8 cellular contexts compared by ENCODE assay signal in genomic region chr19:575527-576506, GRCh38. TPM values are rescaled to one million over a fixed set of nuclear protein-coding genes. Genes with fewer than 3 reads are reported as not detected.
DNase-seq lines count a peak whose midpoint lies in the region; ATAC-seq and TF ChIP-seq lines count a peak whose summit lies in the region.
"Had no signal": no experiment of that assay in that cellular context is flagged by ENCODE, and none has a peak within 500 bp of the region (broad histone marks: within the 10 kb centered on the region; RNA-seq: fewer than 3 reads in every experiment).

No MANE protein-coding gene starts in this region.

- peak overlapping the region; percentile 56; the same call in 1 of the 2 replicates for H3K4me3 ChIP-seq in HUES6 (ENCODE audit: low read depth, low read length)
- no peak overlapping the region for H3K4me3 ChIP-seq in body of pancreas
- no peak overlapping the region for H3K4me3 ChIP-seq in iPS-15b (ENCODE audit: low read depth, low read length)

- intact Hi-C loops in body of pancreas (cut with DNase I): no loop called here

- H3K27ac Mint-ChIP-seq in type B pancreatic cell: no peak overlapping the region

- H3K9ac ChIP-seq in HUES6 (ENCODE audit: low read length) (no peak overlapping the region), iPS-15b (ENCODE audit: low read depth, low read length) (peak overlapping the region; percentile 37)

- peaks cover 6% of the 10 kb centered on the region for H3K27me3 Mint-ChIP-seq in type B pancreatic cell

- peaks cover 40% of the 10 kb centered on the region for H3K36me3 ChIP-seq in HUES6 (ENCODE audit: control insufficient read depth, insufficient read depth, low read length)
- H3K36me3 ChIP-seq in body of pancreas (replicated peaks in 1 of 2; ENCODE audit: insufficient read depth in 1 of 2, low read depth in 2 of 2): no peaks in the 10 kb centered on the region
- peaks cover 36% of the 10 kb centered on the region for H3K36me3 ChIP-seq in iPS-15b (ENCODE audit: control insufficient read depth, insufficient read depth, low read length)

- TF ChIP-seq CTCF in body of pancreas (IDR thresholded peaks at IDR 0.05): no peak
- no peak for TF ChIP-seq CTCF in type B pancreatic cell (conservative IDR thresholded peaks at IDR 0.05)

- ATAC-seq in body of pancreas (no peak), GM18858 (IDR thresholded peaks at IDR 0.05; ENCODE audit: unreplicated experiment) (no peak), GM18870 (IDR thresholded peaks at IDR 0.05; ENCODE audit: unreplicated experiment) (no peak)

- peaks cover 21% of the 10 kb centered on the region for H3K4me1 ChIP-seq in HUES6 (ENCODE audit: control insufficient read depth, insufficient read depth, low read length)
- peaks cover 46% of the 10 kb centered on the region for H3K4me1 ChIP-seq in body of pancreas
- peaks cover 6% of the 10 kb centered on the region for H3K4me1 ChIP-seq in iPS-15b (ENCODE audit: control insufficient read depth, insufficient read depth, low read length)

- TF ChIP-seq POLR2A in body of pancreas (IDR thresholded peaks at IDR 0.05): no peak

- peaks cover 3% of the 10 kb centered on the region for H3K36me3 Mint-ChIP-seq in type B pancreatic cell

- H3K9me3 ChIP-seq in HUES6 (ENCODE audit: control insufficient read depth, insufficient read depth, low read depth, low read length) (no peaks in the 10 kb centered on the region), body of pancreas (no peaks in the 10 kb centered on the region), iPS-15b (ENCODE audit: control insufficient read depth, insufficient read depth, low read length) (no peaks in the 10 kb centered on the region)

- DNase-seq in body of pancreas (peak in 3 of 4 donors; percentile 28 to 60 (median 55)), substantia nigra (lab: John Stamatoyannopoulos, UW) (peak in 26 of 49 donors; percentile 20 to 70 (median 48)), type B pancreatic cell (ENCODE audit: extremely low spot score, unreplicated experiment) (no peak)

- H3K4me1 Mint-ChIP-seq in type B pancreatic cell (ENCODE audit: unreplicated experiment): peaks cover 25% of the 10 kb centered on the region

- no peaks in the 10 kb centered on the region for H3K9me3 Mint-ChIP-seq in type B pancreatic cell

- H3K27ac ChIP-seq in HUES6 (ENCODE audit: low read depth, low read length): no peak overlapping the region
- H3K27ac ChIP-seq in body of pancreas: peak overlapping the region in 1 of 4 donors; percentile 15
- H3K27ac ChIP-seq in substantia nigra (ENCODE audit: low read depth, low read length, poor library complexity, severe bottlenecking): peak overlapping the region; percentile 58

- H3K27me3 ChIP-seq in HUES6 (ENCODE audit: control insufficient read depth, insufficient read depth, low read length) (no peaks in the 10 kb centered on the region), body of pancreas (no peaks in the 10 kb centered on the region), iPS-15b (ENCODE audit: control insufficient read depth, insufficient read depth, low read length) (no peaks in the 10 kb centered on the region)

- H3K4me3 Mint-ChIP-seq in type B pancreatic cell: no peak overlapping the region

- 45 to 100% methylated on average over 1 to 38 of the region's 38 CpGs for WGBS in body of pancreas, 2 donors

RNA-seq across cellular contexts. Expression of gene BSG, which starts 3.4 kb away (rescaled TPM):
- total RNA-seq in body of pancreas (100 to 1,000 TPM; 176 to 264 TPM), type B pancreatic cell (ENCODE audit: low replicate concordance) (497 and 522 TPM in 2 replicates)

RNA-seq across cellular contexts. Expression of gene HCN2, which starts 13.9 kb away (rescaled TPM):
- total RNA-seq in body of pancreas: under 1 TPM in 1 of 2 donors, not detected in 1; 0.26 TPM
- total RNA-seq in type B pancreatic cell (ENCODE audit: low replicate concordance): 1.4 and 1.9 TPM in 2 replicates
- total RNA-seq: subcutaneous adipose tissue had no signal

RNA-seq across cellular contexts. Expression of gene GZMM, which starts 32.0 kb away (rescaled TPM):
- 1 to 10 TPM in 1 of 2 donors, not detected in 1; 5.3 TPM for total RNA-seq in body of pancreas
- 0.34 TPM in 1 of 2 replicates, not detected in the other for total RNA-seq in type B pancreatic cell (ENCODE audit: low replicate concordance)

RNA-seq across cellular contexts. Expression of gene CDC34, which starts 44.3 kb away (rescaled TPM):
- total RNA-seq in body of pancreas: 100 to 1,000 TPM in 1 of 2 donors, 10 to 100 TPM in 1; 77.0 to 101 TPM
- 93.0 and 95.0 TPM in 2 replicates for total RNA-seq in type B pancreatic cell (ENCODE audit: low replicate concordance)

RNA-seq across cellular contexts. Expression of gene POLRMT, which starts 57.5 kb away (rescaled TPM):
- total RNA-seq in body of pancreas: 10 to 100 TPM; 25.4 to 46.1 TPM
- 52.2 and 59.8 TPM in 2 replicates for total RNA-seq in type B pancreatic cell (ENCODE audit: low replicate concordance)
